Comparison of ENCODE assay signal across 12 cellular contexts in genomic region chr5:150670961-150671337, GRCh38. TPM values are rescaled to one million over a fixed set of nuclear protein-coding genes. Genes with fewer than 3 reads are reported as not detected.
DNase-seq lines count a peak whose midpoint lies in the region; ATAC-seq, FAIRE-seq and TF ChIP-seq lines count a peak whose summit lies in the region.
"Had no signal": no experiment of that assay in that cellular context is flagged by ENCODE, and none has a peak within 500 bp of the region (broad histone marks: within the 10 kb centered on the region; RNA-seq: fewer than 3 reads in every experiment).

No MANE protein-coding gene starts in this region.

- peak overlapping the region; percentile 9; the same call in 1 of the 2 replicates for H3K18ac ChIP-seq in H1 (ENCODE audit: extremely low read depth, low read length)

- H3K27ac ChIP-seq in CD4-positive, alpha-beta T cell (ENCODE audit: low read depth, low read length), result no peak overlapping the region
- H3K27ac ChIP-seq in GM23248 (no peak overlapping the region), H1 (ENCODE audit: low read depth, low read length) (no peak overlapping the region), upper lobe of left lung (peak overlapping the region in 1 of 4 donors; percentile 22)

- TF ChIP-seq CTCF in CD4-positive, alpha-beta T cell (IDR thresholded peaks at IDR 0.05), result no peak
- TF ChIP-seq CTCF in H1 (IDR thresholded peaks at IDR 0.05; ENCODE audit: control extremely low read depth in 1 of 3, insufficient read depth in 1 of 3, low read depth in 1 of 3, low read length in 3 of 3), result no peak
- TF ChIP-seq CTCF in nephron progenitor cell (IDR thresholded peaks at IDR 0.05), result no peak
- no peak for TF ChIP-seq CTCF in upper lobe of left lung (IDR thresholded peaks at IDR 0.05)

- H3K56ac ChIP-seq in H1 (replicated peaks; ENCODE audit: insufficient read length, low read depth, low read length), result no peak overlapping the region

- H3K27me3 Mint-ChIP-seq in CD4-positive, alpha-beta T cell, result peaks cover 25% of the 10 kb centered on the region
- H3K27me3 Mint-ChIP-seq in nephron progenitor cell (ENCODE audit: low read depth, poor library complexity), result peaks cover 17% of the 10 kb centered on the region

- H3K4me2 ChIP-seq in GM23248 (ENCODE audit: unreplicated experiment), result peak overlapping the region; percentile 60
- peak overlapping the region; percentile 73 to 94 for H3K4me2 ChIP-seq in H1 (ENCODE audit: insufficient read depth in 1 of 2, low read depth in 2 of 2, low read length in 2 of 2)

- no peak for FAIRE-seq in H1 (lab: Jason Lieb, UNC)

- H3K36me3 ChIP-seq in GM23248 (ENCODE audit: low read depth) (no peaks in the 10 kb centered on the region), H1 (ENCODE audit: control insufficient read depth in 2 of 4, insufficient read depth in 4 of 4, low read length in 3 of 4) (peaks cover 0 to 15% (median 0%) of the 10 kb centered on the region in 4 experiments; a peak in 2 of 8 replicates), upper lobe of left lung (no peaks in the 10 kb centered on the region)
- H3K36me3 ChIP-seq: MG63 had no signal

- no peak overlapping the region for H4K8ac ChIP-seq in H1 (ENCODE audit: extremely low read depth, insufficient read depth, low read length)

- H3K9me3 Mint-ChIP-seq in CD4-positive, alpha-beta T cell, result no peaks in the 10 kb centered on the region
- H3K9me3 Mint-ChIP-seq in nephron progenitor cell, result peaks cover 5% of the 10 kb centered on the region

- H3K9me3 ChIP-seq in CD4-positive, alpha-beta T cell (ENCODE audit: control insufficient read depth, low read length), result no peaks in the 10 kb centered on the region
- H3K9me3 ChIP-seq in GM23248 (ENCODE audit: low read depth) (no peaks in the 10 kb centered on the region), H1 (ENCODE audit: insufficient read depth in 2 of 2, low read depth in 1 of 2, low read length in 1 of 2) (no peaks in the 10 kb centered on the region), upper lobe of left lung (no peaks in the 10 kb centered on the region)
- H3K9me3 ChIP-seq: MG63 had no signal

- peaks cover 21% of the 10 kb centered on the region for H3K27me3 ChIP-seq in CD4-positive, alpha-beta T cell (ENCODE audit: control insufficient read depth, insufficient read depth, low read length)
- H3K27me3 ChIP-seq in GM23248 (replicated peaks; ENCODE audit: insufficient read depth) (no peaks in the 10 kb centered on the region; the same call in 1 of the 2 replicates), H1 (replicated peaks in 1 of 4; ENCODE audit: control insufficient read depth in 3 of 4, extremely low read depth in 1 of 4, insufficient read depth in 3 of 4, low read length in 3 of 4) (no peaks in the 10 kb centered on the region), upper lobe of left lung (peaks cover 0 to 4% (median 0%) of the 10 kb centered on the region in 4 donors)
- H3K27me3 ChIP-seq: MG63 had no signal

- H3K9me2 ChIP-seq in GM23248 (ENCODE audit: insufficient read depth), result no peaks in the 10 kb centered on the region

- 0 out of 2 replicates have a peak overlapping the region, but pooled peaks have one; percentile 24 for H2BK15ac ChIP-seq in H1 (ENCODE audit: low read length)

- peaks cover 7% of the 10 kb centered on the region for H3K4me1 ChIP-seq in GM23248 (ENCODE audit: insufficient read depth)
- H3K4me1 ChIP-seq in H1 (replicated peaks in 1 of 4; ENCODE audit: control insufficient read depth in 3 of 4, insufficient read depth in 4 of 4, low read length in 3 of 4), result peaks cover 5 to 23% (median 14%) of the 10 kb centered on the region in 4 experiments
- H3K4me1 ChIP-seq in upper lobe of left lung, result peaks cover 20 to 29% (median 23%) of the 10 kb centered on the region in 4 donors

- peaks cover 9% of the 10 kb centered on the region for H3K23me2 ChIP-seq in H1 (ENCODE audit: low read depth, low read length)

- no peak overlapping the region for H2BK20ac ChIP-seq in H1 (ENCODE audit: low read length)

- WGBS in GM23248 (ENCODE audit: low coverage in 1 of 2, low lambda C conversion rate in 2 of 2, missing lambda C conversion rate in 2 of 2), 2 experiments, result 5 to 28% methylated on average over 2 of the region's 2 CpGs
- 62% methylated on average over 2 of the region's 2 CpGs; no CpG with 5 or more reads in 1 of the 2 experiments for WGBS in H1 (ENCODE audit: extremely low coverage in 1 of 2, insufficient coverage in 1 of 2, insufficient read length in 1 of 2, insufficient replicate concordance in 2 of 2, low coverage in 1 of 2, low lambda C conversion rate in 2 of 2, missing lambda C conversion rate in 1 of 2), 2 experiments
- WGBS in upper lobe of left lung, 2 donors, result 47 to 53% methylated on average over 2 of the region's 2 CpGs

- DNase-seq in CD4-positive, alpha-beta T cell, result no peak
- DNase-seq in GM23248 (no peak), H1 (ENCODE audit: low read depth in 1 of 2, low spot score in 2 of 2) (no peak), nephron progenitor cell (no peak), upper lobe of left lung (no peak), COLO829 (ENCODE audit: low spot score) (no peak)
- DNase-seq: activated CD4-positive, alpha-beta T cell treated with anti-CD3 and anti-CD28 coated beads, Interleukin-2, amount 50 U/mL, for 48 hours; effector memory CD4-positive, alpha-beta T cell; MG63; SW 1271 had no signal

- peaks cover 16% of the 10 kb centered on the region for H3F3A ChIP-seq in GM23248 (ENCODE audit: insufficient read depth)

- H3K27ac Mint-ChIP-seq in CD4-positive, alpha-beta T cell, result no peak overlapping the region
- no peak overlapping the region for H3K27ac Mint-ChIP-seq in nephron progenitor cell

- no peak for ATAC-seq in CD4-positive, alpha-beta T cell (ENCODE audit: poor library complexity)
- ATAC-seq in HG02970 (IDR thresholded peaks at IDR 0.05; ENCODE audit: low FRiP score, unreplicated experiment) (no peak), upper lobe of left lung (ENCODE audit: low FRiP score in 2 of 2) (no peak)
- ATAC-seq: sciatic nerve had no signal

- H3K36me3 Mint-ChIP-seq in CD4-positive, alpha-beta T cell (ENCODE audit: low read depth), result no peaks in the 10 kb centered on the region
- H3K36me3 Mint-ChIP-seq in nephron progenitor cell (ENCODE audit: low read depth), result peaks cover 5% of the 10 kb centered on the region

- in situ Hi-C loops in GM23248 (cut with MboI), result no loop called here

- H3K4me3 ChIP-seq in GM23248 (no peak overlapping the region), H1 (ENCODE audit: extremely low read depth in 1 of 4, insufficient read depth in 2 of 4, low read depth in 3 of 4, low read length in 4 of 4) (peak overlapping the region; percentile 88 to 96 (median 93)), upper lobe of left lung (peak overlapping the region in 1 of 4 donors; percentile 50)
- H3K4me3 ChIP-seq: MG63 had no signal

- H3K79me2 ChIP-seq in GM23248 (ENCODE audit: insufficient read depth) (no peaks in the 10 kb centered on the region), H1 (ENCODE audit: control insufficient read depth in 1 of 2, insufficient read depth in 2 of 2, low read length in 2 of 2) (peaks cover 0 to 9% of the 10 kb centered on the region in 2 experiments; a peak in 2 of 4 replicates)

- CTCF ChIA-PET in CD4-positive, alpha-beta T cell (lab: Charles Lee), result no interaction called here
- CTCF ChIA-PET in H1 (lab: Charles Lee; ENCODE audit: partially characterized antibody), result interaction anchor here (0.7 to 2.5 kb wide), 7 partner anchors 10 to 221 kb away, joined by 3 to 8 read pairs (median 5); partner anchors contain the start of genes MYOZ3, RBM22 and RPS14

- peak overlapping the region; percentile 57 for H3K4me3 Mint-ChIP-seq in CD4-positive, alpha-beta T cell
- peak overlapping the region; percentile 79 for H3K4me3 Mint-ChIP-seq in nephron progenitor cell

- TF ChIP-seq POLR2A in H1 (IDR thresholded peaks at IDR 0.05; ENCODE audit: control extremely low read depth in 1 of 2, low read depth in 2 of 2, low read length in 2 of 2), result no peak
- TF ChIP-seq POLR2A in upper lobe of left lung (IDR thresholded peaks at IDR 0.05), result no peak

- TF ChIP-seq RAD21 in H1 (IDR thresholded peaks at IDR 0.05 in 1 of 2, conservative IDR thresholded peaks at IDR 0.05 in 1 of 2; ENCODE audit: low read depth in 2 of 2, low read length in 2 of 2), result no peak

- H3K4me1 Mint-ChIP-seq in CD4-positive, alpha-beta T cell (ENCODE audit: low read depth), result peaks cover 14% of the 10 kb centered on the region
- peaks cover 35% of the 10 kb centered on the region for H3K4me1 Mint-ChIP-seq in nephron progenitor cell

- H3K79me1 ChIP-seq in H1 (ENCODE audit: low read depth, low read length), result no peaks in the 10 kb centered on the region

- H4K20me1 ChIP-seq in GM23248 (ENCODE audit: insufficient read depth) (no peaks in the 10 kb centered on the region), H1 (replicated peaks in 1 of 2; ENCODE audit: control insufficient read depth in 1 of 2, insufficient read depth in 2 of 2, low read length in 2 of 2) (no peaks in the 10 kb centered on the region)

- POLR2A ChIA-PET in CD4-positive, alpha-beta T cell (lab: Charles Lee), result interaction anchor here (2.9 kb wide), 1 partner anchor 30 kb away, joined by 8 read pairs; the partner anchor contains the start of gene RBM22
- POLR2A ChIA-PET in H1 (lab: Charles Lee; ENCODE audit: partially characterized antibody), result interaction anchor here (0.7 to 4.7 kb wide), 15 partner anchors 11 to 221 kb away, joined by 3 to 70 read pairs (median 5); partner anchors contain the start of genes DCTN4, MYOZ3 and RBM22

- no peak overlapping the region for H3K9ac ChIP-seq in GM23248
- H3K9ac ChIP-seq in H1 (replicated peaks in 1 of 4; ENCODE audit: extremely low read depth in 1 of 4, low read depth in 3 of 4, low read length in 3 of 4), result peak overlapping the region in 3 of 4 experiments; percentile 31 to 88 (median 87); a peak in 4 of 7 replicates

- H2BK5ac ChIP-seq in H1 (ENCODE audit: low read depth, low read length), result peak overlapping the region; percentile 92; the same call in 1 of the 2 replicates

- H3K4ac ChIP-seq in H1 (replicated peaks; ENCODE audit: insufficient read length, low read depth, low read length), result peak overlapping the region; percentile 24

- no peak overlapping the region; the same call in 1 of the 2 replicates for H2AK5ac ChIP-seq in H1 (ENCODE audit: low read depth, low read length)

- peak overlapping the region; percentile 5 for H4K91ac ChIP-seq in H1 (replicated peaks; ENCODE audit: insufficient read length, low read length)

- H2AFZ ChIP-seq in GM23248, result peak overlapping the region; percentile 76
- H2AFZ ChIP-seq in H1 (ENCODE audit: low read length), result peak overlapping the region; percentile 28; the same call in 1 of the 2 replicates

- 0 out of 2 replicates have a peak overlapping the region, but pooled peaks have one; percentile 14 for H2BK12ac ChIP-seq in H1 (ENCODE audit: low read depth, low read length)

- H4K5ac ChIP-seq in H1 (ENCODE audit: insufficient read length, low read depth, low read length), result no peak overlapping the region

- no peak overlapping the region for H3K14ac ChIP-seq in H1 (ENCODE audit: insufficient read length)

- TF ChIP-seq EP300 in H1 (IDR thresholded peaks at IDR 0.05; ENCODE audit: borderline replicate concordance in 1 of 2, low read depth in 2 of 2, low read length in 2 of 2) (no peak), upper lobe of left lung (IDR thresholded peaks at IDR 0.05) (no peak)

- no peak overlapping the region for H2BK120ac ChIP-seq in H1 (replicated peaks; ENCODE audit: low read depth, low read length)

- H3K23ac ChIP-seq in H1 (ENCODE audit: insufficient read length), result no peak overlapping the region

- intact Hi-C loops in CD4-positive, alpha-beta T cell (cut with DNase I, micrococcal nuclease), result no loop called here

RNA-seq across cellular contexts. Expression of gene MYOZ3, which starts 9.9 kb away (rescaled TPM):
- not detected for total RNA-seq in CD4-positive, alpha-beta T cell
- 0.13 and 0.32 TPM in 2 replicates for total RNA-seq in GM23248 (2014; rRNA removed; shearing (Covaris generic))
- polyA plus RNA-seq in GM23248 (2016; fragmentation: Nextera tagmentation; extraction: Ambion mirVana) (0.18 and 0.71 TPM in 2 replicates), H1 (2011; rRNA removed) (9.6 and 12.4 TPM in 2 replicates)
- total RNA-seq in H1 (2021; fragmentation: NEBNext Ultra II Directional; extraction: Animal tissue kit (Norgen Biotek cat#: 25700)), result 19.1 and 19.4 TPM in 2 replicates
- polyA plus RNA-seq in H1 (2011; cell fraction: cytosol; rRNA removed), result 10.0 TPM
- polyA plus RNA-seq in H1 (2011; cell fraction: nucleus; rRNA removed), result 15.5 TPM
- 26.8 to 40.0 TPM (median 29.3 TPM) in 4 replicates for polyA plus RNA-seq in H1 (2012, experiment 1 of 2)
- polyA plus RNA-seq in H1 (2012, experiment 2 of 2), result 13.4 TPM
- polyA plus RNA-seq in H1 (2013, experiment 1 of 2), result 17.4 TPM
- polyA plus RNA-seq in H1 (2013, experiment 2 of 2), result 12.8 TPM
- 7.4 and 9.0 TPM in 2 replicates for polyA minus RNA-seq in H1 (2011; rRNA and poly(A)+ RNA removed)
- 21.7 TPM for polyA minus RNA-seq in H1 (2011; cell fraction: cytosol; rRNA and poly(A)+ RNA removed)
- 28.7 TPM for polyA minus RNA-seq in H1 (2011; cell fraction: nucleus; rRNA and poly(A)+ RNA removed)
- total RNA-seq in upper lobe of left lung, result 1 to 10 TPM in 2 of 6 donors, under 1 TPM in 3, not detected in 1; 0.61 to 2.8 (median 0.89) TPM

RNA-seq across cellular contexts. Expression of gene RBM22, which starts 29.9 kb away (rescaled TPM):
- 100 to 1,000 TPM in 1 of 2 experiments, 10 to 100 TPM in 1; 98.2 to 101 TPM for total RNA-seq in CD4-positive, alpha-beta T cell
- total RNA-seq in GM23248 (2014; rRNA removed; shearing (Covaris generic)), result 24.6 and 25.8 TPM in 2 replicates
- polyA plus RNA-seq in GM23248 (2016; fragmentation: Nextera tagmentation; extraction: Ambion mirVana), result 35.5 and 36.7 TPM in 2 replicates
- 33.9 and 34.0 TPM in 2 replicates for total RNA-seq in H1 (2021; fragmentation: NEBNext Ultra II Directional; extraction: Animal tissue kit (Norgen Biotek cat#: 25700))
- polyA plus RNA-seq in H1 (2011; rRNA removed), result 20.8 TPM in 2 replicates
- 23.6 TPM for polyA plus RNA-seq in H1 (2011; cell fraction: cytosol; rRNA removed)
- 18.2 TPM for polyA plus RNA-seq in H1 (2011; cell fraction: nucleus; rRNA removed)
- 25.7 to 30.8 TPM (median 28.0 TPM) in 4 replicates for polyA plus RNA-seq in H1 (2012, experiment 1 of 2)
- 12.1 TPM for polyA plus RNA-seq in H1 (2012, experiment 2 of 2)
- 28.6 TPM for polyA plus RNA-seq in H1 (2013, experiment 1 of 2)
- 28.3 TPM for polyA plus RNA-seq in H1 (2013, experiment 2 of 2)
- polyA minus RNA-seq in H1 (2011; rRNA and poly(A)+ RNA removed), result 22.6 and 31.1 TPM in 2 replicates
- 20.6 TPM for polyA minus RNA-seq in H1 (2011; cell fraction: cytosol; rRNA and poly(A)+ RNA removed)
- polyA minus RNA-seq in H1 (2011; cell fraction: nucleus; rRNA and poly(A)+ RNA removed), result 33.2 TPM
- 10 to 100 TPM; 22.6 to 46.7 (median 37.6) TPM for total RNA-seq in upper lobe of left lung

RNA-seq across cellular contexts. Expression of gene SYNPO, which starts 30.5 kb away (rescaled TPM):
- under 1 TPM; 0.06 to 0.14 TPM for total RNA-seq in CD4-positive, alpha-beta T cell
- 6.1 and 7.7 TPM in 2 replicates for total RNA-seq in GM23248 (2014; rRNA removed; shearing (Covaris generic))
- polyA plus RNA-seq in GM23248 (2016; fragmentation: Nextera tagmentation; extraction: Ambion mirVana), result 5.6 and 6.3 TPM in 2 replicates
- 1.9 and 2.3 TPM in 2 replicates for total RNA-seq in H1 (2021; fragmentation: NEBNext Ultra II Directional; extraction: Animal tissue kit (Norgen Biotek cat#: 25700))
- 2.2 and 2.3 TPM in 2 replicates for polyA plus RNA-seq in H1 (2011; rRNA removed)
- polyA plus RNA-seq in H1 (2011; cell fraction: cytosol; rRNA removed), result 1.7 TPM
- polyA plus RNA-seq in H1 (2011; cell fraction: nucleus; rRNA removed), result 3.0 TPM
- polyA plus RNA-seq in H1 (2012, experiment 1 of 2), result 0.95 to 1.6 TPM (median 1.3 TPM) in 4 replicates
- 1.3 TPM for polyA plus RNA-seq in H1 (2012, experiment 2 of 2)
- 1.9 TPM for polyA plus RNA-seq in H1 (2013, experiment 1 of 2)
- 1.7 TPM for polyA plus RNA-seq in H1 (2013, experiment 2 of 2)
- polyA minus RNA-seq in H1 (2011; rRNA and poly(A)+ RNA removed), result 1.8 and 5.5 TPM in 2 replicates
- polyA minus RNA-seq in H1 (2011; cell fraction: cytosol; rRNA and poly(A)+ RNA removed), result 1.2 TPM
- 3.1 TPM for polyA minus RNA-seq in H1 (2011; cell fraction: nucleus; rRNA and poly(A)+ RNA removed)
- 100 to 1,000 TPM in 2 of 6 donors, 10 to 100 TPM in 4; 41.9 to 150 (median 84.3) TPM for total RNA-seq in upper lobe of left lung
